ENCODE assay signal across 19 cellular contexts in the genomic region with DNA sequence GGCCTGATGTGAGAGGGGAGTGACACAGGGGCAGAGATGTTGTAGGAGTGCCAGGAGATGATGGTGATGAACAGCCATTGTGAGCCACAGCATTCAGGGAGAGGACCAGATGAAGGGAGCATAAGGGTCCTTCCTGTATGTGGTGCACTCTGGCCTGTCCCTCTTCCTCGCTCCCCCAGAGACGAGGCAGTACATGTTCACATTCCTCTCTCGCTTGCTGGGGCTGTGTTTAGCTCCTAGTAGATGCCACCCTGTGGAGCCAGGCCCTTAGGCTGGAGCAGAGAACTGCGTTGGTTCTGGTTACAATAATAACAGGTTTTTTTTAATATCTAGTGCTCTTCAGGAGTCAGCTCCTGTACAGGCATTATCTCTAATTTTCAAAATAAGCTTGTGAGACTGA.
"Had no signal": no experiment of that assay in that cellular context is flagged by ENCODE, and none has a peak within 500 bp of the region (broad histone marks: within the 10 kb centered on the region; RNA-seq: fewer than 3 reads in every experiment).

No MANE protein-coding gene starts in this region.

- DNase-seq: Kasumi-1, MM.1S, NCI-H1092 treated with DMSO at 0.1 percent for 48 hours, NCI-H1436, NCI-H187, NCI-H2029, NCI-H2081 treated with DMSO at 0.1 percent for 48 hours, NCI-H345, NCI-H446 treated with DMSO at 0.1 percent for 48 hours, NCI-H510A treated with DMSO at 0.1 percent for 48 hours, NCI-H526, NCI-H82, Right ventricle myocardium superior, RPMI8226, SIG-M5 had no signal

- H3K27me3 ChIP-seq: SJSA1 had no signal

- H3K36me3 ChIP-seq: SJSA1 had no signal

- H3K9me3 ChIP-seq: SJSA1 had no signal

- H3K27ac ChIP-seq: KMS-11, SJSA1, SK-N-MC had no signal

- ATAC-seq: K562 had no signal

- H3K4me3 ChIP-seq: K562, SJSA1, SK-N-MC had no signal

- H3K4me1 ChIP-seq: SJSA1 had no signal
